In genomic region chr14:73567951-73568885, GRCh38 we compare ENCODE assay signal across 8 cellular contexts. TPM values are rescaled to one million over a fixed set of nuclear protein-coding genes. Genes with fewer than 3 reads are reported as not detected.
DNase-seq lines count a peak whose midpoint lies in the region; ATAC-seq and TF ChIP-seq lines count a peak whose summit lies in the region.

No MANE protein-coding gene starts in this region.

- H3K4me2 ChIP-seq in PC-9 (peak overlapping the region; percentile 91), neural progenitor cell (peak overlapping the region; percentile 32)

- H2AFZ ChIP-seq in PC-9: peak overlapping the region; percentile 92; the same call in 1 of the 2 replicates
- H2AFZ ChIP-seq in neural progenitor cell (replicated peaks): peak overlapping the region; percentile 50

- H3K27ac ChIP-seq in PC-9 (peak overlapping the region; percentile 60), dorsolateral prefrontal cortex (peak overlapping the region in 56 of 59 donors; percentile 29 to 94 (median 85)), neural progenitor cell (no peak overlapping the region)

- no TSS peak for BruUV-seq in PC-9 (replicated peaks; lab: Mats Ljungman, UMichigan)

- no peaks in the 10 kb centered on the region for H4K20me1 ChIP-seq in PC-9 (ENCODE audit: insufficient read depth)
- H4K20me1 ChIP-seq in neural progenitor cell (ENCODE audit: low read depth): no peaks in the 10 kb centered on the region

- intact Hi-C loops in PC-9 (cut with micrococcal nuclease; ENCODE audit: unreplicated experiment) (loop anchor here (2.0 kb wide), 1 partner anchor 65 kb away; no protein-coding TSS in a partner anchor), dorsolateral prefrontal cortex (cut with DNase I) (loop anchor here (2.0 to 10.0 kb wide), 3 partner anchors 31 to 64 kb away; partner anchors contain the start of gene ACOT1 (in 1 of the 2))

- TF ChIP-seq CTCF in GM12864 (IDR thresholded peaks at IDR 0.05; ENCODE audit: low read depth, low read length, missing control alignments): no peak
- TF ChIP-seq CTCF in PC-9 (conservative IDR thresholded peaks at IDR 0.05): no peak
- no peak for TF ChIP-seq CTCF in dorsolateral prefrontal cortex (IDR thresholded peaks at IDR 0.05 in 54 of 56, conservative IDR thresholded peaks at IDR 0.05 in 2 of 56; ENCODE audit: low read depth in 1 of 56, partially characterized antibody in 56 of 56)
- TF ChIP-seq CTCF in neural progenitor cell (IDR thresholded peaks at IDR 0.05): no peak

- peak overlapping the region; percentile 27 for H3K27ac Mint-ChIP-seq in neural progenitor cell

- H3K9me3 Mint-ChIP-seq in neural progenitor cell: peaks cover 2% of the 10 kb centered on the region

- CTCF ChIA-PET in PC-9 (lab: Charles Lee): interaction anchor here (0.5 to 1.5 kb wide), 7 partner anchors 42 to 395 kb away, joined by 3 to 8 read pairs (median 3); no protein-coding TSS in a partner anchor

- ATAC-seq in HG02678 (IDR thresholded peaks at IDR 0.05; ENCODE audit: unreplicated experiment) (no peak), HG03571 (IDR thresholded peaks at IDR 0.05; ENCODE audit: unreplicated experiment) (no peak), HG02588 (IDR thresholded peaks at IDR 0.05; ENCODE audit: unreplicated experiment) (no peak), HG03039 (IDR thresholded peaks at IDR 0.05; ENCODE audit: unreplicated experiment) (no peak)

- peaks cover 3% of the 10 kb centered on the region; the same call in 1 of the 2 replicates for H3K9me3 ChIP-seq in PC-9 (ENCODE audit: insufficient read depth, low read depth)
- H3K9me3 ChIP-seq in neural progenitor cell (ENCODE audit: low read depth): no peaks in the 10 kb centered on the region

- H3K4me3 ChIP-seq in GM12864 (ENCODE audit: low read depth, low read length) (peak overlapping the region; percentile 74), PC-9 (peak overlapping the region; percentile 65), dorsolateral prefrontal cortex (peak overlapping the region; percentile 44 to 81 (median 71)), neural progenitor cell (no peak overlapping the region)

- peaks cover 27% of the 10 kb centered on the region; the same call in 1 of the 2 replicates for H3F3A ChIP-seq in PC-9 (ENCODE audit: insufficient read depth, low read depth)
- H3F3A ChIP-seq in neural progenitor cell (ENCODE audit: low read depth): no peaks in the 10 kb centered on the region

- H3K4me1 Mint-ChIP-seq in neural progenitor cell: peaks cover 30% of the 10 kb centered on the region

- H3K36me3 ChIP-seq in PC-9 (ENCODE audit: low read depth): no peaks in the 10 kb centered on the region
- no peaks in the 10 kb centered on the region for H3K36me3 ChIP-seq in neural progenitor cell

- H3K4me1 ChIP-seq in PC-9 (replicated peaks; ENCODE audit: insufficient read depth): peaks cover 27% of the 10 kb centered on the region
- H3K4me1 ChIP-seq in neural progenitor cell: no peaks in the 10 kb centered on the region

- H3K9me2 ChIP-seq in PC-9 (ENCODE audit: insufficient read depth): no peaks in the 10 kb centered on the region

- peaks cover 11% of the 10 kb centered on the region for H3K27me3 Mint-ChIP-seq in neural progenitor cell (ENCODE audit: insufficient read depth, low read depth)

- POLR2A ChIA-PET in PC-9 (lab: Charles Lee; ENCODE audit: unreplicated experiment): interaction anchor here (0.6 to 1.1 kb wide), 6 partner anchors 34 to 1876 kb away, joined by 3 to 13 read pairs (median 6); partner anchors contain the start of gene PTGR2

- DNase-seq in GM12864 (ENCODE audit: low read depth): no peak
- DNase-seq in PC-9: peak in 1 of 2 experiments; percentile 78
- DNase-seq in dorsolateral prefrontal cortex: peak in 2 of 10 donors; percentile 5 to 23
- no peak for DNase-seq in neural progenitor cell (ENCODE audit: low spot score)

- H3K9ac ChIP-seq in neural progenitor cell: no peak overlapping the region

- peak overlapping the region; percentile 81 for H3K4me3 Mint-ChIP-seq in neural progenitor cell

- H3K27me3 ChIP-seq in PC-9 (ENCODE audit: insufficient read depth, low read depth) (no peaks in the 10 kb centered on the region), dorsolateral prefrontal cortex (no peaks in the 10 kb centered on the region), neural progenitor cell (peaks cover 5% of the 10 kb centered on the region)

- peaks cover 3% of the 10 kb centered on the region for H3K36me3 Mint-ChIP-seq in neural progenitor cell

- H3K79me2 ChIP-seq in PC-9 (ENCODE audit: low read depth): peaks cover 28% of the 10 kb centered on the region
- no peaks in the 10 kb centered on the region for H3K79me2 ChIP-seq in neural progenitor cell (ENCODE audit: low read depth)

RNA-seq across cellular contexts. Expression of gene ACOT2, which starts 0.8 kb away (rescaled TPM):
- total RNA-seq in PC-9 (2021) (7.2 and 11.1 TPM in 2 replicates), dorsolateral prefrontal cortex (10 to 100 TPM in 119 of 120 experiments, 1 to 10 TPM in 1; 8.6 to 37.6 (median 25.0) TPM), neural progenitor cell (ENCODE audit: low replicate concordance) (1.1 and 2.4 TPM in 2 replicates)

RNA-seq across cellular contexts. Expression of gene HEATR4, which starts 9.5 kb away (rescaled TPM):
- total RNA-seq in PC-9 (2021) (0.18 and 0.59 TPM in 2 replicates), dorsolateral prefrontal cortex (10 to 100 TPM in 1 of 120 experiments, 1 to 10 TPM in 118, under 1 TPM in 1; 0.88 to 10.9 (median 4.5) TPM), neural progenitor cell (ENCODE audit: low replicate concordance) (0.06 TPM in 1 of 2 replicates, not detected in the other)

RNA-seq across cellular contexts. Expression of gene ACOT4, which starts 23.5 kb away (rescaled TPM):
- total RNA-seq in PC-9 (2021) (3.5 and 4.9 TPM in 2 replicates), dorsolateral prefrontal cortex (1 to 10 TPM in 113 of 120 experiments, under 1 TPM in 7; 0.35 to 6.2 (median 2.4) TPM), neural progenitor cell (ENCODE audit: low replicate concordance) (0.65 TPM in 1 of 2 replicates, not detected in the other)

RNA-seq across cellular contexts. Expression of gene ACOT1, which starts 31.3 kb away (rescaled TPM):
- total RNA-seq in PC-9 (2021): 2.2 and 3.6 TPM in 2 replicates
- total RNA-seq in dorsolateral prefrontal cortex: 10 to 100 TPM in 48 of 120 experiments, 1 to 10 TPM in 72; 1.3 to 25.8 (median 9.0) TPM
- total RNA-seq in neural progenitor cell (ENCODE audit: low replicate concordance): 0.31 and 0.94 TPM in 2 replicates

RNA-seq across cellular contexts. Expression of gene ACOT6, which starts 44.1 kb away (rescaled TPM):
- total RNA-seq in PC-9 (2021) (not detected in 2 replicates), dorsolateral prefrontal cortex (1 to 10 TPM in 5 of 120 experiments, under 1 TPM in 42, not detected in 73; 0.27 to 1.3 (median 0.59) TPM), neural progenitor cell (ENCODE audit: low replicate concordance) (not detected in 2 replicates)
